ENCODE assay signal across 8 cellular contexts in genomic region chr5:122775713-122776084, GRCh38. TPM values are rescaled to one million over a fixed set of nuclear protein-coding genes. Genes with fewer than 3 reads are reported as not detected.
A peak's percentile ranks its signal among the peaks of the same experiment; 100 is the strongest.
DNase-seq lines count a peak whose midpoint lies in the region; ATAC-seq and TF ChIP-seq lines count a peak whose summit lies in the region.

No MANE protein-coding gene starts in this region.

- peaks cover 6% of the 10 kb centered on the region for H3K9me3 ChIP-seq in SK-N-MC (ENCODE audit: low read depth, low read length)

- H3K36me3 Mint-ChIP-seq in activated T-cell treated with anti-CD3 and anti-CD28 coated beads, Interleukin-2, amount 50 U/mL, for 72 hours (ENCODE audit: insufficient read depth in 2 of 2), result peaks cover 2 to 5% of the 10 kb centered on the region in 2 donors
- H3K36me3 Mint-ChIP-seq in naive B cell, result peaks cover 8 to 34% of the 10 kb centered on the region in 2 donors

- H3K27me3 Mint-ChIP-seq in activated T-cell treated with anti-CD3 and anti-CD28 coated beads, Interleukin-2, amount 50 U/mL, for 72 hours (ENCODE audit: low read depth), result peaks cover 6% of the 10 kb centered on the region
- H3K27me3 Mint-ChIP-seq in naive B cell, result peaks cover 0 to 4% (median 0%) of the 10 kb centered on the region in 3 donors

- no peaks in the 10 kb centered on the region for H3K9me3 Mint-ChIP-seq in activated T-cell treated with anti-CD3 and anti-CD28 coated beads, Interleukin-2, amount 50 U/mL, for 72 hours
- H3K9me3 Mint-ChIP-seq in naive B cell, result peaks cover 0 to 2% (median 0%) of the 10 kb centered on the region in 7 donors

- CTCF ChIA-PET in HEK293T (lab: Yijun Ruan, JAX), result interaction anchor here (0.6 to 1.0 kb wide), 2 partner anchors 19 to 126 kb away, joined by 3 to 4 read pairs; no protein-coding TSS in a partner anchor

- peak overlapping the region; percentile 94 to 97 for H3K4me3 Mint-ChIP-seq in activated T-cell treated with anti-CD3 and anti-CD28 coated beads, Interleukin-2, amount 50 U/mL, for 72 hours
- H3K4me3 Mint-ChIP-seq in naive B cell, result peak overlapping the region; percentile 94 to 100 (median 98)

- no peak for DNase-seq in activated T-cell treated with anti-CD3 and anti-CD28 coated beads, Interleukin-2, amount 50 U/mL, for 72 hours
- DNase-seq in activated T-cell treated with anti-CD3 and anti-CD28 coated beads, Interleukin-2, amount 50 U/mL, for 48 hours, result no peak
- no peak for DNase-seq in SK-N-MC (ENCODE audit: low read depth, low spot score)
- DNase-seq in epithelial cell of prostate (ENCODE audit: low read depth, low spot score), result no peak
- peak; percentile 82 for DNase-seq in naive B cell
- DNase-seq in NCI-H2081 (lab: John Stamatoyannopoulos, UW), result no peak
- DNase-seq in HEK293T (ENCODE audit: extremely low spot score), result no peak

- peak overlapping the region; percentile 96 for H3K27ac Mint-ChIP-seq in activated T-cell treated with anti-CD3 and anti-CD28 coated beads, Interleukin-2, amount 50 U/mL, for 72 hours
- H3K27ac Mint-ChIP-seq in naive B cell, result peak overlapping the region; percentile 99 to 100 (median 100)

- H3K4me1 Mint-ChIP-seq in activated T-cell treated with anti-CD3 and anti-CD28 coated beads, Interleukin-2, amount 50 U/mL, for 72 hours (ENCODE audit: low read depth), result peaks cover 34% of the 10 kb centered on the region
- peaks cover 40 to 51% (median 45%) of the 10 kb centered on the region in 3 donors for H3K4me1 Mint-ChIP-seq in naive B cell

- H3K27ac ChIP-seq in SK-N-MC (no peak overlapping the region), epithelial cell of prostate (peak overlapping the region; percentile 37)

- ATAC-seq in activated T-cell treated with anti-CD3 and anti-CD28 coated beads, Interleukin-2, amount 50 U/mL, for 72 hours (replicated peaks in 1 of 2), result no peak
- ATAC-seq in naive B cell (ENCODE audit: low read depth in 2 of 2) (peak; percentile 54 to 57), HG02938 (IDR thresholded peaks at IDR 0.05; ENCODE audit: unreplicated experiment) (no peak)

- POLR2A ChIA-PET in HEK293T (lab: Yijun Ruan, JAX), result interaction anchor here (1.3 to 2.3 kb wide), 2 partner anchors 51 to 69 kb away, joined by 4 to 9 read pairs; partner anchors contain the start of gene SNX24

- peak overlapping the region; percentile 72 for H3K9ac ChIP-seq in SK-N-MC (ENCODE audit: insufficient read length)

- peaks cover 6% of the 10 kb centered on the region for H3K36me3 ChIP-seq in SK-N-MC (ENCODE audit: insufficient read depth, low read length)

- H3K4me3 ChIP-seq in SK-N-MC, result peak overlapping the region; percentile 80

TF ChIP-seq in HEK293T, 16 proteins besides CTCF, POLR2A, EP300 and RAD21:
- no peak for TF ChIP-seq NFRKB (IDR thresholded peaks at IDR 0.05)
- TF ChIP-seq FOXM1 (IDR thresholded peaks at IDR 0.05; ENCODE audit: borderline replicate concordance), result no peak
- no peak for TF ChIP-seq BHLHE40 (IDR thresholded peaks at IDR 0.05; ENCODE audit: borderline replicate concordance)
- TF ChIP-seq ZNF384 (IDR thresholded peaks at IDR 0.05), result no peak
- TF ChIP-seq, protein P1, sequence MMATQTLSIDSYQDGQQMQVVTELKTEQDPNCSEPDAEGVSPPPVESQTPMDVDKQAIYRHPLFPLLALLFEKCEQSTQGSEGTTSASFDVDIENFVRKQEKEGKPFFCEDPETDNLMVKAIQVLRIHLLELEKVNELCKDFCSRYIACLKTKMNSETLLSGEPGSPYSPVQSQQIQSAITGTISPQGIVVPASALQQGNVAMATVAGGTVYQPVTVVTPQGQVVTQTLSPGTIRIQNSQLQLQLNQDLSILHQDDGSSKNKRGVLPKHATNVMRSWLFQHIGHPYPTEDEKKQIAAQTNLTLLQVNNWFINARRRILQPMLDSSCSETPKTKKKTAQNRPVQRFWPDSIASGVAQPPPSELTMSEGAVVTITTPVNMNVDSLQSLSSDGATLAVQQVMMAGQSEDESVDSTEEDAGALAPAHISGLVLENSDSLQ (IDR thresholded peaks at IDR 0.05), result no peak
- no peak for TF ChIP-seq ARNT (IDR thresholded peaks at IDR 0.05)
- no peak for TF ChIP-seq TARDBP (IDR thresholded peaks at IDR 0.05)
- TF ChIP-seq LEF1 (IDR thresholded peaks at IDR 0.05; ENCODE audit: borderline replicate concordance), result no peak
- no peak for TF ChIP-seq CTBP1 (IDR thresholded peaks at IDR 0.05; ENCODE audit: borderline replicate concordance)
- TF ChIP-seq FOXA1 (IDR thresholded peaks at IDR 0.05), result no peak
- TF ChIP-seq HDGF (IDR thresholded peaks at IDR 0.05; ENCODE audit: borderline replicate concordance), result no peak
- no peak for TF ChIP-seq ELF4 (IDR thresholded peaks at IDR 0.05)
- TF ChIP-seq SUZ12 (IDR thresholded peaks at IDR 0.05), result no peak
- no peak for TF ChIP-seq L3MBTL2 (conservative IDR thresholded peaks at IDR 0.05)

RNA-seq across cellular contexts. Expression of gene SNX2, which starts 0.8 kb away (rescaled TPM):
- 10 to 100 TPM; 38.2 to 40.8 TPM for total RNA-seq in activated T-cell treated with anti-CD3 and anti-CD28 coated beads, Interleukin-2, amount 50 U/mL, for 72 hours
- polyA plus RNA-seq in naive B cell (ENCODE audit: low read depth in 6 of 6), result 100 to 1,000 TPM; 457 to 756 (median 632) TPM

Comparison
In these comparisons a context has a peak if more than half of its experiments do, and no peak if none do; other contexts are left out.
1. ATAC-seq: peak in naive B cell (2 of 2); none in activated T-cell treated with anti-CD3 and anti-CD28 coated beads, Interleukin-2, amount 50 U/mL, for 72 hours (0 of 2) and HG02938 (single experiment).